21 cellular contexts compared by ENCODE assay signal in the genomic region with DNA sequence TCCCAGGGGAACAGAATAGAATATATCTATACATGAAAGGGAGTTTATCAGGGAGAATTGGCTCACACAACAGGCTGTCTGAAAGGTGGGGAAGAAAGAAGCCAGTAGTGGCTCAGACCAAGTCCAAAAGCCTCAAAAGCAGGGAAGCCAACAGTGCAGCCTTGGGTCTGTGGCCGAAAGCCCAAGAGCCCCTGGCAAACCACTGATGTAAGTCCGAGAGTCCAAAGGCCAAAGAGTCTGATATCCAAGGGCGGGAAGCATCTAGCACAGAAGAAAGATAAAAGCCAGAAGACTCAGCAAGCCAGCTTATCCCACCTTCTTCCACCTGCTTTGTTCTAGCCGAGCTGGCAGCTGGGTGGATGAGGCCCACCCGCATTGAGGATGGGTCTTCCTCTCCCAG.
DNase-seq lines count a peak whose midpoint lies in the region; ATAC-seq, FAIRE-seq and TF ChIP-seq lines count a peak whose summit lies in the region.
"Had no signal": no experiment of that assay in that cellular context is flagged by ENCODE, and none has a peak within 500 bp of the region (broad histone marks: within the 10 kb centered on the region; RNA-seq: fewer than 3 reads in every experiment).

No MANE protein-coding gene starts in this region.

- H4K20me1 ChIP-seq in neural progenitor cell (ENCODE audit: low read depth) = no peaks in the 10 kb centered on the region
- H4K20me1 ChIP-seq: BLaER1 treated with 17β-estradiol and CSF1 and Interleukin-3, amounts not matched to agents 10 nM and 100 nM had no signal

- no peak for FAIRE-seq in frontal cortex (lab: Jason Lieb, UNC)
- FAIRE-seq: A549, D721Med, G401.6, GM12891, GM19239 had no signal

- H3F3A ChIP-seq in neural progenitor cell (ENCODE audit: low read depth) = no peaks in the 10 kb centered on the region

- H3K27ac Mint-ChIP-seq in memory B cell (peak overlapping the region; percentile 28), neural progenitor cell (no peak overlapping the region)
- H3K27ac Mint-ChIP-seq: B cell; CD4-positive, alpha-beta T cell; CD8-positive, alpha-beta T cell had no signal

- H3K4me3 ChIP-seq in neural progenitor cell = no peak overlapping the region
- H3K4me3 ChIP-seq: A549; BLaER1 treated with 17β-estradiol and CSF1 and Interleukin-3, amounts not matched to agents 10 nM and 100 nM had no signal

- H3K27me3 Mint-ChIP-seq in memory B cell = peaks cover 5% of the 10 kb centered on the region
- H3K27me3 Mint-ChIP-seq in neural progenitor cell (ENCODE audit: insufficient read depth, low read depth) = no peaks in the 10 kb centered on the region

- no peaks in the 10 kb centered on the region for H3K79me2 ChIP-seq in neural progenitor cell (ENCODE audit: low read depth)

- no peak overlapping the region for H3K4me2 ChIP-seq in neural progenitor cell
- H3K4me2 ChIP-seq: A549; BLaER1 treated with 17β-estradiol and CSF1 and Interleukin-3, amounts not matched to agents 10 nM and 100 nM had no signal

- no peak overlapping the region for H3K4me3 Mint-ChIP-seq in memory B cell
- no peak overlapping the region for H3K4me3 Mint-ChIP-seq in neural progenitor cell
- H3K4me3 Mint-ChIP-seq: B cell; CD4-positive, alpha-beta T cell; CD8-positive, alpha-beta T cell had no signal

- no peaks in the 10 kb centered on the region for H3K4me1 Mint-ChIP-seq in memory B cell
- peaks cover 4% of the 10 kb centered on the region for H3K4me1 Mint-ChIP-seq in neural progenitor cell
- H3K4me1 Mint-ChIP-seq: B cell had no signal

- no peak overlapping the region for H2AFZ ChIP-seq in neural progenitor cell (replicated peaks)

- ATAC-seq in left lobe of liver (peak; percentile 6), memory B cell (ENCODE audit: low read depth) (no peak)
- ATAC-seq: A549; CD8-positive, alpha-beta T cell had no signal

- H3K4me1 ChIP-seq in neural progenitor cell = no peaks in the 10 kb centered on the region
- H3K4me1 ChIP-seq: Caco-2 had no signal

- no peak overlapping the region for H3K27ac ChIP-seq in neural progenitor cell
- H3K27ac ChIP-seq: A549; BLaER1 treated with 17β-estradiol and CSF1 and Interleukin-3, amounts not matched to agents 10 nM and 100 nM; C4-2B had no signal

- H3K9me3 ChIP-seq in neural progenitor cell (ENCODE audit: low read depth) = no peaks in the 10 kb centered on the region
- H3K9me3 ChIP-seq: BLaER1 treated with 17β-estradiol and CSF1 and Interleukin-3, amounts not matched to agents 10 nM and 100 nM; Caco-2 had no signal

- no peaks in the 10 kb centered on the region for H3K27me3 ChIP-seq in neural progenitor cell
- H3K27me3 ChIP-seq: BLaER1 treated with 17β-estradiol and CSF1 and Interleukin-3, amounts not matched to agents 10 nM and 100 nM had no signal

- H3K36me3 ChIP-seq in neural progenitor cell = no peaks in the 10 kb centered on the region
- H3K36me3 ChIP-seq: BLaER1 treated with 17β-estradiol and CSF1 and Interleukin-3, amounts not matched to agents 10 nM and 100 nM had no signal

- no peak overlapping the region for H3K9ac ChIP-seq in neural progenitor cell
- H3K9ac ChIP-seq: BLaER1 treated with 17β-estradiol and CSF1 and Interleukin-3, amounts not matched to agents 10 nM and 100 nM had no signal

- DNase-seq in left lobe of liver (ENCODE audit: low spot score) = peak; percentile 68
- DNase-seq in memory B cell (ENCODE audit: low spot score in 2 of 2) = no peak
- DNase-seq in neural progenitor cell (ENCODE audit: low spot score) = peak; percentile 3
- DNase-seq in frontal cortex (ENCODE audit: low spot score in 2 of 2) = no peak
- DNase-seq in A172 (ENCODE audit: low spot score) = no peak
- DNase-seq: 8988T; AML-193; Caco-2; Calu3; CD4-positive, alpha-beta T cell; CD8-positive, alpha-beta T cell; DMS79 treated with DMSO at 0.1 percent for 48 hours; GF-D8 had no signal

- no peaks in the 10 kb centered on the region for H3K36me3 Mint-ChIP-seq in memory B cell
- no peaks in the 10 kb centered on the region for H3K36me3 Mint-ChIP-seq in neural progenitor cell
- H3K36me3 Mint-ChIP-seq: CD8-positive, alpha-beta T cell had no signal

- no peak for TF ChIP-seq CTCF in neural progenitor cell (IDR thresholded peaks at IDR 0.05)

- no peaks in the 10 kb centered on the region for H3K9me3 Mint-ChIP-seq in memory B cell
- H3K9me3 Mint-ChIP-seq in neural progenitor cell = no peaks in the 10 kb centered on the region
- H3K9me3 Mint-ChIP-seq: CD4-positive, alpha-beta T cell; CD8-positive, alpha-beta T cell had no signal

Comparison
In these comparisons a context has a peak if more than half of its experiments do, and no peak if none do; other contexts are left out.
1. DNase-seq: peak in left lobe of liver (single experiment) and neural progenitor cell (single experiment); none in memory B cell (0 of 2), frontal cortex (0 of 2) and A172 (single experiment).